ENCODE assay signal across 9 cellular contexts in the genomic region with DNA sequence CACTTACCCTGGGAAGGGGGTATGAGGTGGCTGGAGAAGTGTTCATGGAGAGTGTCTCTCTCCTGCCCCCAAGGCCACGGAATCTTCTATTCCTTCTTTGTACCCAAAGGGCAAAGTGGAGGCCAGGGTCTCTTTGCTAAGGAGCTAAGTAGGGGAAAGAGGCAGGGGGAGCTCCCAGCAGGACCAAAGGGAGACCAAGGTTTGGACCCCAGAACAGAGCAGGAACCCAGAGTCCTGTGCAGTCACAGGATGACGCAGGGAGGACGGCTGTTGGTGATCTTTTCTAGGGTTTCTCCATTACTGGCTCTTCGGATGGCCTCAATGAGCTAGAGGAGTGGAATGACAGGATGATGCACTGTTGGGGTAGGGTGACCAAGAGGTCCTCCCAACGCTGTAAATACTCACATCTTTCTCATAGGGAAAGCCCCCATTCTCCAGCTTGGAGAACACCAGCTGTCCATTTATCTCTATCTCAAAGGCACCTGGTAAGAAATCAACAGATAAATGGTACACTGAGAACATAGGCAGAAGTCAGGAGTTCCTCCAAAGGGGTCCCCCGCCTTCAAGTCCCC. TPM values are rescaled to one million over a fixed set of nuclear protein-coding genes. Genes with fewer than 3 reads are reported as not detected.
A peak's percentile ranks its signal among the peaks of the same experiment; 100 is the strongest.
DNase-seq lines count a peak whose midpoint lies in the region; ATAC-seq, FAIRE-seq and TF ChIP-seq lines count a peak whose summit lies in the region.
"Had no signal": no experiment of that assay in that cellular context is flagged by ENCODE, and none has a peak within 500 bp of the region (broad histone marks: within the 10 kb centered on the region; RNA-seq: fewer than 3 reads in every experiment).

No MANE protein-coding gene starts in this region.

- WGBS in heart right ventricle, 2 donors, result 65 to 76% methylated on average over 6 of the region's 6 CpGs
- WGBS in K562 (ENCODE audit: insufficient coverage, low coverage, missing lambda C conversion rate), result 57% methylated on average over 6 of the region's 6 CpGs
- WGBS in mesendoderm (ENCODE audit: extremely low coverage, insufficient coverage, low lambda C conversion rate), result no CpG with 5 or more reads among the region's 6 CpGs

- TF ChIP-seq CTCF in heart right ventricle (IDR thresholded peaks at IDR 0.05), result no peak
- TF ChIP-seq CTCF in K562 (IDR thresholded peaks at IDR 0.05 in 2 of 3, conservative IDR thresholded peaks at IDR 0.05 in 1 of 3; ENCODE audit: insufficient read depth in 2 of 3, low read depth in 1 of 3, low read length in 3 of 3), result no peak
- TF ChIP-seq CTCF in uterus (IDR thresholded peaks at IDR 0.05), result no peak

- no peak overlapping the region for H3K4ac ChIP-seq in mesendoderm (ENCODE audit: low read depth, low read length)

- in situ Hi-C loops in K562 (cut with MboI), result no loop called here

- no peak for TF ChIP-seq EP300 in K562 (IDR thresholded peaks at IDR 0.05; ENCODE audit: low read length)

- H3K4me3 ChIP-seq in heart right ventricle (peak overlapping the region in 9 of 10 donors; percentile 69 to 93 (median 83)), K562 (peak overlapping the region; percentile 74), mesendoderm (ENCODE audit: low read length) (no peak overlapping the region), uterus (peak overlapping the region; percentile 89 to 96)

- POLR2A ChIA-PET in K562 (lab: Yijun Ruan, JAX), result interaction anchor here (0.6 to 1.8 kb wide), 9 partner anchors 10 to 166 kb away, joined by 3 to 5 read pairs (median 4); a partner anchor contains a TSS

- ATAC-seq in heart right ventricle (no peak), Right ventricle myocardium superior (ENCODE audit: poor library complexity) (no peak), K562 (no peak)

- no peaks in the 10 kb centered on the region for H3K9me1 ChIP-seq in K562 (ENCODE audit: control insufficient read depth, insufficient read depth, low read length)

- no peaks in the 10 kb centered on the region for H4K20me1 ChIP-seq in K562 (replicated peaks; ENCODE audit: control insufficient read depth, insufficient read depth, low read length)

- H2BK120ac ChIP-seq in mesendoderm (ENCODE audit: low read depth, low read length), result no peak overlapping the region

- no peaks in the 10 kb centered on the region for H3K27me3 ChIP-seq in heart right ventricle
- no peaks in the 10 kb centered on the region for H3K27me3 ChIP-seq in K562 (ENCODE audit: control insufficient read depth in 2 of 2, insufficient read depth in 2 of 2, low read length in 2 of 2)
- no peaks in the 10 kb centered on the region for H3K27me3 ChIP-seq in mesendoderm (ENCODE audit: insufficient read depth, low read length, poor library complexity)
- H3K27me3 ChIP-seq in uterus, result no peaks in the 10 kb centered on the region

- no peak for TF ChIP-seq RAD21 in K562 (CRISPR knock-in tag; conservative IDR thresholded peaks at IDR 0.05 in 1 of 2, IDR thresholded peaks at IDR 0.05 in 1 of 2)

- H3K4me1 ChIP-seq in heart right ventricle (peaks cover 4 to 16% (median 9%) of the 10 kb centered on the region in 9 donors), K562 (replicated peaks in 1 of 2; ENCODE audit: control insufficient read depth in 2 of 2, insufficient read depth in 2 of 2, low read length in 2 of 2) (peaks cover 11 to 40% of the 10 kb centered on the region in 2 experiments; a peak in 4 of 5 replicates), mesendoderm (ENCODE audit: control insufficient read depth, low read depth, low read length) (no peaks in the 10 kb centered on the region), uterus (no peaks in the 10 kb centered on the region)

- H3K56ac ChIP-seq in mesendoderm (ENCODE audit: low read length), result peak overlapping the region; percentile 76

- no peak overlapping the region for H2BK15ac ChIP-seq in mesendoderm (replicated peaks; ENCODE audit: low read depth)

- peak; percentile 78 for FAIRE-seq in K562 (lab: Jason Lieb, UNC)

- H3K79me2 ChIP-seq in K562 (ENCODE audit: control insufficient read depth, insufficient read depth, low read length), result peaks cover 14% of the 10 kb centered on the region
- no peaks in the 10 kb centered on the region for H3K79me2 ChIP-seq in mesendoderm (ENCODE audit: control insufficient read depth, insufficient read depth, low read length)

- no peak overlapping the region for H3K18ac ChIP-seq in mesendoderm (ENCODE audit: low read length)

- peak overlapping the region in 9 of 10 donors; percentile 85 to 99 (median 93) for H3K27ac ChIP-seq in heart right ventricle
- peak overlapping the region; percentile 87 for H3K27ac ChIP-seq in K562 (ENCODE audit: extremely low read depth, low read depth, low read length)
- H3K27ac ChIP-seq in mesendoderm (ENCODE audit: low read depth, low read length), result no peak overlapping the region
- H3K27ac ChIP-seq in uterus, result peak overlapping the region; percentile 86 to 90

- H3K9ac ChIP-seq in K562 (ENCODE audit: insufficient read depth in 1 of 2, low read depth in 2 of 2, low read length in 2 of 2), result peak overlapping the region; percentile 85 to 97
- peak overlapping the region; percentile 68 for H3K9ac ChIP-seq in mesendoderm (ENCODE audit: low read length)

- no peak overlapping the region for H3K23ac ChIP-seq in mesendoderm (ENCODE audit: low read length)

- DNase-seq in heart right ventricle, result no peak
- no peak for DNase-seq in Right ventricle myocardium superior
- no peak for DNase-seq in K562 (ENCODE audit: extremely low read depth in 1 of 4, low spot score in 3 of 4)
- no peak for DNase-seq in mesendoderm
- no peak for DNase-seq in uterus
- no peak for DNase-seq in GM19240 (ENCODE audit: insufficient read length, low spot score)
- no peak for DNase-seq in SK-N-DZ (ENCODE audit: low spot score)
- DNase-seq in anterior cingulate cortex (lab: John Stamatoyannopoulos, UW), result no peak
- DNase-seq: NCI-H1417 treated with DMSO at 0.1 percent for 48 hours had no signal

- peak overlapping the region; percentile 94 for H3K4me2 ChIP-seq in K562 (ENCODE audit: insufficient read depth, low read length)
- no peak overlapping the region for H3K4me2 ChIP-seq in mesendoderm (ENCODE audit: low read length)

- no peak overlapping the region for H2AFZ ChIP-seq in K562 (ENCODE audit: low read depth, low read length)

- BruUV-seq in K562 (replicated peaks; lab: Mats Ljungman, UMichigan), result no TSS peak

- no peaks in the 10 kb centered on the region for H3K9me3 ChIP-seq in heart right ventricle
- H3K9me3 ChIP-seq in K562 (replicated peaks; ENCODE audit: control insufficient read depth, insufficient read depth, low read depth, low read length), result no peaks in the 10 kb centered on the region
- H3K9me3 ChIP-seq in uterus, result no peaks in the 10 kb centered on the region

- CTCF ChIA-PET in K562 (lab: Yijun Ruan, JAX; ENCODE audit: low intra/inter-chr PET ratio), result interaction anchor here (0.7 to 1.6 kb wide), 2 partner anchors 25 to 60 kb away, joined by 3 to 9 read pairs; no protein-coding TSS in a partner anchor

- H2AK5ac ChIP-seq in mesendoderm (ENCODE audit: low read length), result no peak overlapping the region

- no peaks in the 10 kb centered on the region for H3K79me1 ChIP-seq in mesendoderm (ENCODE audit: low read length)

- intact Hi-C loops in heart right ventricle (cut with DNase I), result loop anchor here in 1 of 10 donors (5.0 kb wide), 1 partner anchor 37 kb away; no protein-coding TSS in a partner anchor
- intact Hi-C loops in Right ventricle myocardium superior (cut with DNase I), result no loop called here
- intact Hi-C loops in K562 (cut with micrococcal nuclease), result no loop called here
- intact Hi-C loops in uterus (cut with DNase I; ENCODE audit: low total_unique reads), result no loop called here

- no peak overlapping the region for H2BK5ac ChIP-seq in mesendoderm (ENCODE audit: low read length)

- no peak overlapping the region for H4K5ac ChIP-seq in mesendoderm (ENCODE audit: low read length)

- H3K36me3 ChIP-seq in heart right ventricle (peaks cover 0 to 50% (median 11%) of the 10 kb centered on the region in 9 donors), K562 (ENCODE audit: control insufficient read depth, insufficient read depth, low read length) (peaks cover 22% of the 10 kb centered on the region; the same call in 1 of the 3 replicates), mesendoderm (ENCODE audit: control insufficient read depth, insufficient read depth, low read length) (peaks cover 3% of the 10 kb centered on the region), uterus (no peaks in the 10 kb centered on the region)

- TF ChIP-seq POLR2A in K562 (conservative IDR thresholded peaks at IDR 0.05) (no peak), uterus (IDR thresholded peaks at IDR 0.05) (no peak)

- no peak overlapping the region for H4K8ac ChIP-seq in mesendoderm (ENCODE audit: low read depth, low read length)

RNA-seq across cellular contexts. Expression of a gene that starts 1.0 kb away (rescaled TPM):
- total RNA-seq in heart right ventricle (10 to 100 TPM; 27.7 to 68.4 (median 39.1) TPM), Right ventricle myocardium superior (50.4 TPM), K562 (2014; rRNA removed) (80.6 and 95.1 TPM in 2 replicates), K562 (2014; rRNA removed; fragmentation: Illumina TruSeq; extraction: Trizol) (58.3 and 61.3 TPM in 2 replicates), K562 (2015; rRNA removed; fragmentation: Illumina TruSeq; extraction: Trizol) (66.3 and 70.2 TPM in 2 replicates), K562 (2021) (65.7 and 67.9 TPM in 2 replicates), uterus (100 to 1,000 TPM in 1 of 4 donors, 10 to 100 TPM in 2, 1 to 10 TPM in 1; 4.9 to 125 (median 58.5) TPM)
- polyA plus RNA-seq in heart right ventricle (100 to 1,000 TPM; 104 to 190 TPM), K562 (2011; rRNA removed) (60.8 and 81.8 TPM in 2 replicates), K562 (2014; fragmentation: Illumina TruSeq; extraction: Trizol) (114 and 142 TPM in 2 replicates), K562 (2014; fragmentation: Nextera tagmentation; extraction: Ambion mirVana) (10 to 100 TPM; 70.5 to 78.9 TPM), K562 (2014; rRNA removed) (103 and 135 TPM in 2 replicates)
- total RNA-seq in K562 (2011; cell fraction: chromatin; rRNA removed; ENCODE audit: low replicate concordance), result 17.7 and 44.9 TPM in 2 replicates
- 41.2 and 48.0 TPM in 2 replicates for total RNA-seq in K562 (2011; cell fraction: nucleolus; rRNA removed)
- total RNA-seq in K562 (2011; cell fraction: nucleoplasm; rRNA removed), result 37.9 and 44.1 TPM in 2 replicates
- polyA plus RNA-seq in K562 (2011; cell fraction: cytosol; rRNA removed), result 63.1 and 98.3 TPM in 2 replicates
- 42.4 and 82.9 TPM in 2 replicates for polyA plus RNA-seq in K562 (2011; cell fraction: nucleus; rRNA removed)
- polyA plus RNA-seq in K562 (2012), result 80.4 and 82.0 TPM in 2 replicates
- 14.3 and 24.3 TPM in 2 replicates for polyA minus RNA-seq in K562 (2011; rRNA and poly(A)+ RNA removed)
- 11.5 and 25.5 TPM in 2 replicates for polyA minus RNA-seq in K562 (2011; cell fraction: cytosol; rRNA and poly(A)+ RNA removed)
- 19.3 and 20.3 TPM in 2 replicates for polyA minus RNA-seq in K562 (2011; cell fraction: nucleus; rRNA and poly(A)+ RNA removed)
- polyA plus RNA-seq in mesendoderm (2013, experiment 1 of 2), result 27.3 TPM
- 29.9 TPM for polyA plus RNA-seq in mesendoderm (2013, experiment 2 of 2)
- 45.6 and 85.6 TPM in 2 replicates for polyA plus RNA-seq in SK-N-DZ (2014; cell fraction: cytosol; rRNA removed)
- polyA plus RNA-seq in SK-N-DZ (2014; cell fraction: nucleus; rRNA removed), result 34.8 and 42.7 TPM in 2 replicates

RNA-seq across cellular contexts. Expression of a gene that starts 8.4 kb away (rescaled TPM):
- 1 to 10 TPM in 5 of 10 donors, under 1 TPM in 5; 0.44 to 4.7 (median 1.0) TPM for total RNA-seq in heart right ventricle
- 1 to 10 TPM; 1.1 to 2.9 TPM for polyA plus RNA-seq in heart right ventricle
- total RNA-seq in Right ventricle myocardium superior, result 2.2 TPM
- total RNA-seq in K562 (2011; cell fraction: chromatin; rRNA removed; ENCODE audit: low replicate concordance), result 7.8 and 23.1 TPM in 2 replicates
- 14.2 and 16.3 TPM in 2 replicates for total RNA-seq in K562 (2011; cell fraction: nucleolus; rRNA removed)
- 10.2 and 11.2 TPM in 2 replicates for total RNA-seq in K562 (2011; cell fraction: nucleoplasm; rRNA removed)
- 5.1 and 5.9 TPM in 2 replicates for total RNA-seq in K562 (2014; rRNA removed)
- 1.9 and 2.2 TPM in 2 replicates for total RNA-seq in K562 (2014; rRNA removed; fragmentation: Illumina TruSeq; extraction: Trizol)
- 1.6 and 2.1 TPM in 2 replicates for total RNA-seq in K562 (2015; rRNA removed; fragmentation: Illumina TruSeq; extraction: Trizol)
- total RNA-seq in K562 (2021), result 5.0 and 6.0 TPM in 2 replicates
- 1.6 and 2.4 TPM in 2 replicates for polyA plus RNA-seq in K562 (2011; rRNA removed)
- polyA plus RNA-seq in K562 (2011; cell fraction: cytosol; rRNA removed), result 1.8 and 4.1 TPM in 2 replicates
- polyA plus RNA-seq in K562 (2011; cell fraction: nucleus; rRNA removed), result 7.6 and 13.2 TPM in 2 replicates
- 3.2 and 6.3 TPM in 2 replicates for polyA plus RNA-seq in K562 (2012)
- 6.2 and 6.4 TPM in 2 replicates for polyA plus RNA-seq in K562 (2014; fragmentation: Illumina TruSeq; extraction: Trizol)
- polyA plus RNA-seq in K562 (2014; fragmentation: Nextera tagmentation; extraction: Ambion mirVana), result under 1 TPM; 0.04 to 0.08 TPM
- polyA plus RNA-seq in K562 (2014; rRNA removed), result 3.0 and 4.1 TPM in 2 replicates
- 0.87 and 1.7 TPM in 2 replicates for polyA minus RNA-seq in K562 (2011; rRNA and poly(A)+ RNA removed)
- 2.4 and 2.7 TPM in 2 replicates for polyA minus RNA-seq in K562 (2011; cell fraction: cytosol; rRNA and poly(A)+ RNA removed)
- 2.4 and 3.4 TPM in 2 replicates for polyA minus RNA-seq in K562 (2011; cell fraction: nucleus; rRNA and poly(A)+ RNA removed)
- polyA plus RNA-seq in mesendoderm (2013, experiment 1 of 2), result 18.5 TPM
- polyA plus RNA-seq in mesendoderm (2013, experiment 2 of 2), result 18.7 TPM
- 10 to 100 TPM in 1 of 4 donors, 1 to 10 TPM in 2, under 1 TPM in 1; 0.51 to 14.3 (median 5.6) TPM for total RNA-seq in uterus
- not detected in 2 replicates for polyA plus RNA-seq in SK-N-DZ (2014; cell fraction: cytosol; rRNA removed)
- polyA plus RNA-seq in SK-N-DZ (2014; cell fraction: nucleus; rRNA removed), result not detected in 2 replicates

RNA-seq across cellular contexts. Expression of a gene that starts 29.5 kb away (rescaled TPM):
- 10 to 100 TPM; 53.9 to 89.1 (median 68.1) TPM for total RNA-seq in heart right ventricle
- polyA plus RNA-seq in heart right ventricle, result 10 to 100 TPM; 40.3 to 41.2 TPM
- 64.2 TPM for total RNA-seq in Right ventricle myocardium superior
- total RNA-seq in K562 (2011; cell fraction: chromatin; rRNA removed; ENCODE audit: low replicate concordance), result 14.2 and 27.1 TPM in 2 replicates
- total RNA-seq in K562 (2011; cell fraction: nucleolus; rRNA removed), result 12.6 and 13.8 TPM in 2 replicates
- total RNA-seq in K562 (2011; cell fraction: nucleoplasm; rRNA removed), result 12.0 and 14.7 TPM in 2 replicates
- total RNA-seq in K562 (2014; rRNA removed), result 3.3 and 3.5 TPM in 2 replicates
- total RNA-seq in K562 (2014; rRNA removed; fragmentation: Illumina TruSeq; extraction: Trizol), result 2.7 and 2.8 TPM in 2 replicates
- 2.5 and 3.2 TPM in 2 replicates for total RNA-seq in K562 (2015; rRNA removed; fragmentation: Illumina TruSeq; extraction: Trizol)
- total RNA-seq in K562 (2021), result 4.6 and 5.6 TPM in 2 replicates
- polyA plus RNA-seq in K562 (2011; rRNA removed), result 3.2 and 4.7 TPM in 2 replicates
- polyA plus RNA-seq in K562 (2011; cell fraction: cytosol; rRNA removed), result 2.6 and 5.3 TPM in 2 replicates
- 9.1 and 15.6 TPM in 2 replicates for polyA plus RNA-seq in K562 (2011; cell fraction: nucleus; rRNA removed)
- polyA plus RNA-seq in K562 (2012), result 3.2 and 6.6 TPM in 2 replicates
- 3.4 and 4.2 TPM in 2 replicates for polyA plus RNA-seq in K562 (2014; fragmentation: Illumina TruSeq; extraction: Trizol)
- under 1 TPM; 0.74 to 0.79 TPM for polyA plus RNA-seq in K562 (2014; fragmentation: Nextera tagmentation; extraction: Ambion mirVana)
- 4.1 and 6.3 TPM in 2 replicates for polyA plus RNA-seq in K562 (2014; rRNA removed)
- polyA minus RNA-seq in K562 (2011; rRNA and poly(A)+ RNA removed), result 3.3 and 5.3 TPM in 2 replicates
- polyA minus RNA-seq in K562 (2011; cell fraction: cytosol; rRNA and poly(A)+ RNA removed), result 2.5 TPM in 2 replicates
- 3.2 and 3.9 TPM in 2 replicates for polyA minus RNA-seq in K562 (2011; cell fraction: nucleus; rRNA and poly(A)+ RNA removed)
- 73.2 TPM for polyA plus RNA-seq in mesendoderm (2013, experiment 1 of 2)
- 72.9 TPM for polyA plus RNA-seq in mesendoderm (2013, experiment 2 of 2)
- total RNA-seq in uterus, result 10 to 100 TPM; 11.8 to 98.8 (median 44.6) TPM
- 5.2 and 7.0 TPM in 2 replicates for polyA plus RNA-seq in SK-N-DZ (2014; cell fraction: cytosol; rRNA removed)
- polyA plus RNA-seq in SK-N-DZ (2014; cell fraction: nucleus; rRNA removed), result 27.2 and 37.7 TPM in 2 replicates

RNA-seq across cellular contexts. Expression of a gene that starts 41.5 kb away (rescaled TPM):
- total RNA-seq in heart right ventricle (10 to 100 TPM in 9 of 10 donors, 1 to 10 TPM in 1; 9.2 to 18.2 (median 13.8) TPM), Right ventricle myocardium superior (10.0 TPM), K562 (2014; rRNA removed) (4.5 and 5.5 TPM in 2 replicates), K562 (2014; rRNA removed; fragmentation: Illumina TruSeq; extraction: Trizol) (2.1 and 4.0 TPM in 2 replicates), K562 (2015; rRNA removed; fragmentation: Illumina TruSeq; extraction: Trizol) (3.9 and 5.2 TPM in 2 replicates), K562 (2021) (7.5 and 9.4 TPM in 2 replicates), uterus (10 to 100 TPM in 3 of 4 donors, 1 to 10 TPM in 1; 4.6 to 24.8 (median 19.5) TPM)
- polyA plus RNA-seq in heart right ventricle (10 to 100 TPM; 12.5 to 16.8 TPM), K562 (2011; rRNA removed) (5.3 and 6.0 TPM in 2 replicates), K562 (2014; fragmentation: Illumina TruSeq; extraction: Trizol) (5.5 and 5.9 TPM in 2 replicates), K562 (2014; fragmentation: Nextera tagmentation; extraction: Ambion mirVana) (under 1 TPM; 0.38 to 0.76 TPM), K562 (2014; rRNA removed) (5.6 and 7.1 TPM in 2 replicates)
- 10.0 and 22.8 TPM in 2 replicates for total RNA-seq in K562 (2011; cell fraction: chromatin; rRNA removed; ENCODE audit: low replicate concordance)
- total RNA-seq in K562 (2011; cell fraction: nucleolus; rRNA removed), result 19.2 and 22.0 TPM in 2 replicates
- total RNA-seq in K562 (2011; cell fraction: nucleoplasm; rRNA removed), result 14.4 and 20.3 TPM in 2 replicates
- 5.6 and 10.7 TPM in 2 replicates for polyA plus RNA-seq in K562 (2011; cell fraction: cytosol; rRNA removed)
- polyA plus RNA-seq in K562 (2011; cell fraction: nucleus; rRNA removed), result 18.7 and 30.5 TPM in 2 replicates
- polyA plus RNA-seq in K562 (2012), result 8.4 and 12.5 TPM in 2 replicates
- polyA minus RNA-seq in K562 (2011; rRNA and poly(A)+ RNA removed), result 1.1 and 4.4 TPM in 2 replicates
- 2.8 and 8.3 TPM in 2 replicates for polyA minus RNA-seq in K562 (2011; cell fraction: cytosol; rRNA and poly(A)+ RNA removed)
- polyA minus RNA-seq in K562 (2011; cell fraction: nucleus; rRNA and poly(A)+ RNA removed), result 2.0 and 4.3 TPM in 2 replicates
- 8.3 TPM for polyA plus RNA-seq in mesendoderm (2013, experiment 1 of 2)
- 7.7 TPM for polyA plus RNA-seq in mesendoderm (2013, experiment 2 of 2)
- 7.3 and 8.6 TPM in 2 replicates for polyA plus RNA-seq in SK-N-DZ (2014; cell fraction: cytosol; rRNA removed)
- polyA plus RNA-seq in SK-N-DZ (2014; cell fraction: nucleus; rRNA removed), result 35.0 and 37.2 TPM in 2 replicates
